Comparison of ENCODE assay signal across 12 cellular contexts in genomic region chr1:99457381-99458165, GRCh38.
DNase-seq lines count a peak whose midpoint lies in the region; ATAC-seq, FAIRE-seq and TF ChIP-seq lines count a peak whose summit lies in the region.
"Had no signal": no experiment of that assay in that cellular context is flagged by ENCODE, and none has a peak within 500 bp of the region (broad histone marks: within the 10 kb centered on the region; RNA-seq: fewer than 3 reads in every experiment).

No MANE protein-coding gene starts in this region.

- H3K4me1 ChIP-seq in PC-3 (ENCODE audit: insufficient read depth, low read length): peaks cover 36% of the 10 kb centered on the region
- H3K4me1 ChIP-seq in neuronal stem cell (ENCODE audit: control insufficient read depth in 2 of 2, insufficient read depth in 1 of 2, low read depth in 1 of 2, low read length in 2 of 2): no peaks in the 10 kb centered on the region

- H2AK5ac ChIP-seq in neuronal stem cell (ENCODE audit: low read depth, low read length): no peak overlapping the region

- no CpG with 5 or more reads among the region's 4 CpGs for WGBS in neuronal stem cell (ENCODE audit: extremely low coverage in 2 of 2, insufficient read length in 2 of 2, insufficient replicate concordance in 1 of 2), 2 donors

- H3K9me2 ChIP-seq in PC-3 (replicated peaks; ENCODE audit: low read length): no peaks in the 10 kb centered on the region

- H3K18ac ChIP-seq in neuronal stem cell (ENCODE audit: low read length): no peak overlapping the region

- H3K27ac ChIP-seq in PC-3 (ENCODE audit: low read length): peak overlapping the region; percentile 99
- H3K27ac ChIP-seq in neuronal stem cell (replicated peaks; ENCODE audit: low read length): no peak overlapping the region

- H3K14ac ChIP-seq in neuronal stem cell (ENCODE audit: low read length): no peak overlapping the region

- H3K4ac ChIP-seq in neuronal stem cell (ENCODE audit: low read length): no peak overlapping the region

- H3K27me3 ChIP-seq in PC-3 (ENCODE audit: low read length) (no peaks in the 10 kb centered on the region), neuronal stem cell (ENCODE audit: control insufficient read depth in 3 of 3, insufficient read depth in 3 of 3, low read depth in 1 of 3, low read length in 3 of 3) (no peaks in the 10 kb centered on the region)

- no peaks in the 10 kb centered on the region for H3K4me1 Mint-ChIP-seq in activated CD4-positive, alpha-beta T cell treated with anti-CD3 and anti-CD28 coated beads, Interleukin-2, amount 10 ng/mL, durations not matched to agents 24 days and 14 days
- no peaks in the 10 kb centered on the region for H3K4me1 Mint-ChIP-seq in activated T-helper 1 cell treated with anti-CD3 and anti-CD28 coated beads, Interleukin-12 subunit alpha, Interleukin-12 subunit beta, Interleukin-2, Interleukin-4 antibody, amounts not matched to agents 30 ng/mL and 10 ng/mL and 1 ng/mL, durations not matched to agents 14 hours and 24 hours and 36 hours (ENCODE audit: low read depth)
- H3K4me1 Mint-ChIP-seq: immature natural killer cell had no signal

- peak overlapping the region; percentile 72 for H3K4me2 ChIP-seq in PC-3 (ENCODE audit: low read length)
- no peak overlapping the region for H3K4me2 ChIP-seq in neuronal stem cell (ENCODE audit: insufficient read depth, low read length, poor library complexity, severe bottlenecking)

- FAIRE-seq in D721Med (lab: Jason Lieb, UNC): peak; percentile 32

- intact Hi-C loops in PC-3 (cut with micrococcal nuclease): no loop called here
- intact Hi-C loops in activated CD4-positive, alpha-beta T cell treated with anti-CD3 and anti-CD28 coated beads, Interleukin-2, amount 10 ng/mL, durations not matched to agents 24 days and 14 days (cut with micrococcal nuclease): no loop called here
- intact Hi-C loops in activated T-helper 1 cell treated with anti-CD3 and anti-CD28 coated beads, Interleukin-12 subunit alpha, Interleukin-12 subunit beta, Interleukin-2, Interleukin-4 antibody, amounts not matched to agents 30 ng/mL and 10 ng/mL and 1 ng/mL, durations not matched to agents 14 hours and 24 hours and 36 hours (cut with micrococcal nuclease): no loop called here

- DNase-seq in D721Med (ENCODE audit: insufficient read length, low spot score) (no peak), PC-3 (peak; percentile 96), epithelial cell of esophagus (ENCODE audit: low read depth) (peak; percentile 74), neuronal stem cell (ENCODE audit: low spot score) (no peak), ecto neural progenitor cell (ENCODE audit: low spot score) (no peak)
- DNase-seq in activated CD4-positive, alpha-beta T cell treated with anti-CD3 and anti-CD28 coated beads, Interleukin-2, amount 10 ng/mL, durations not matched to agents 24 days and 14 days: no peak
- no peak for DNase-seq in activated CD4-positive, alpha-beta T cell treated with anti-CD3 and anti-CD28 coated beads for 4 hours
- DNase-seq in activated T-helper 1 cell treated with anti-CD3 and anti-CD28 coated beads, Interleukin-12 subunit alpha, Interleukin-12 subunit beta, Interleukin-2, Interleukin-4 antibody, amounts not matched to agents 30 ng/mL and 10 ng/mL and 1 ng/mL, durations not matched to agents 14 hours and 24 hours and 36 hours (ENCODE audit: low spot score): no peak
- DNase-seq: activated CD8-positive, alpha-beta memory T cell treated with anti-CD3 and anti-CD28 coated beads, Interleukin-2, amount 50 U/mL, for 48 hours; immature natural killer cell; NCI-H187; stimulated activated CD4-positive, alpha-beta T cell treated with anti-CD3 and anti-CD28 coated beads, Interleukin-12 subunit alpha, Interleukin-12 subunit beta, amount 100 ng/mL, for 4 hours had no signal

- H3K27me3 Mint-ChIP-seq in activated CD4-positive, alpha-beta T cell treated with anti-CD3 and anti-CD28 coated beads, Interleukin-2, amount 10 ng/mL, durations not matched to agents 24 days and 14 days: peaks cover 3% of the 10 kb centered on the region
- peaks cover 6% of the 10 kb centered on the region for H3K27me3 Mint-ChIP-seq in activated T-helper 1 cell treated with anti-CD3 and anti-CD28 coated beads, Interleukin-12 subunit alpha, Interleukin-12 subunit beta, Interleukin-2, Interleukin-4 antibody, amounts not matched to agents 30 ng/mL and 10 ng/mL and 1 ng/mL, durations not matched to agents 14 hours and 24 hours and 36 hours (ENCODE audit: insufficient read depth)

- no peaks in the 10 kb centered on the region for H3K36me3 Mint-ChIP-seq in activated CD4-positive, alpha-beta T cell treated with anti-CD3 and anti-CD28 coated beads, Interleukin-2, amount 10 ng/mL, durations not matched to agents 24 days and 14 days (ENCODE audit: low read depth)
- no peaks in the 10 kb centered on the region for H3K36me3 Mint-ChIP-seq in activated T-helper 1 cell treated with anti-CD3 and anti-CD28 coated beads, Interleukin-12 subunit alpha, Interleukin-12 subunit beta, Interleukin-2, Interleukin-4 antibody, amounts not matched to agents 30 ng/mL and 10 ng/mL and 1 ng/mL, durations not matched to agents 14 hours and 24 hours and 36 hours (ENCODE audit: low read depth)
- H3K36me3 Mint-ChIP-seq: immature natural killer cell had no signal

- no peaks in the 10 kb centered on the region for H3K9me3 ChIP-seq in PC-3 (ENCODE audit: low read length)
- no peaks in the 10 kb centered on the region for H3K9me3 ChIP-seq in neuronal stem cell (replicated peaks in 1 of 2; ENCODE audit: control insufficient read depth in 2 of 2, insufficient read depth in 1 of 2, low read depth in 1 of 2, low read length in 2 of 2)

- TF ChIP-seq CTCF in D721Med (IDR thresholded peaks at IDR 0.05; ENCODE audit: insufficient read depth, missing control alignments) (no peak), PC-3 (conservative IDR thresholded peaks at IDR 0.05; ENCODE audit: low read depth, low read length) (no peak), epithelial cell of esophagus (IDR thresholded peaks at IDR 0.05; ENCODE audit: insufficient read depth, low read depth, low read length, missing control alignments) (no peak)

- CTCF ChIA-PET in PC-3 (lab: Charles Lee): interaction anchor here (0.5 to 0.7 kb wide), 2 partner anchors 521 to 549 kb away, joined by 4 to 6 read pairs; no protein-coding TSS in a partner anchor

- no peak overlapping the region for H2BK15ac ChIP-seq in neuronal stem cell (ENCODE audit: low read length)

- no peak overlapping the region for H2BK12ac ChIP-seq in neuronal stem cell (ENCODE audit: low read length)

- no peak overlapping the region for H4K8ac ChIP-seq in neuronal stem cell (ENCODE audit: low read depth, low read length)

- H3K23ac ChIP-seq in neuronal stem cell (ENCODE audit: low read depth, low read length, poor library complexity): no peak overlapping the region

- H3K36me3 ChIP-seq in PC-3 (ENCODE audit: low read depth, low read length) (no peaks in the 10 kb centered on the region), neuronal stem cell (replicated peaks in 1 of 2; ENCODE audit: control insufficient read depth in 2 of 2, insufficient read depth in 2 of 2, low read length in 2 of 2) (no peaks in the 10 kb centered on the region)

- POLR2A ChIA-PET in PC-3 (lab: Charles Lee; ENCODE audit: unreplicated experiment): interaction anchor here (0.6 kb wide), 1 partner anchor 650 kb away, joined by 3 read pairs; no protein-coding TSS in a partner anchor

- H3K9me3 Mint-ChIP-seq in activated CD4-positive, alpha-beta T cell treated with anti-CD3 and anti-CD28 coated beads, Interleukin-2, amount 10 ng/mL, durations not matched to agents 24 days and 14 days: no peaks in the 10 kb centered on the region
- H3K9me3 Mint-ChIP-seq in activated T-helper 1 cell treated with anti-CD3 and anti-CD28 coated beads, Interleukin-12 subunit alpha, Interleukin-12 subunit beta, Interleukin-2, Interleukin-4 antibody, amounts not matched to agents 30 ng/mL and 10 ng/mL and 1 ng/mL, durations not matched to agents 14 hours and 24 hours and 36 hours: no peaks in the 10 kb centered on the region

- H2BK120ac ChIP-seq in neuronal stem cell (ENCODE audit: low read depth, low read length): no peak overlapping the region

- H3K27ac Mint-ChIP-seq in activated CD4-positive, alpha-beta T cell treated with anti-CD3 and anti-CD28 coated beads, Interleukin-2, amount 10 ng/mL, durations not matched to agents 24 days and 14 days: no peak overlapping the region
- H3K27ac Mint-ChIP-seq in activated T-helper 1 cell treated with anti-CD3 and anti-CD28 coated beads, Interleukin-12 subunit alpha, Interleukin-12 subunit beta, Interleukin-2, Interleukin-4 antibody, amounts not matched to agents 30 ng/mL and 10 ng/mL and 1 ng/mL, durations not matched to agents 14 hours and 24 hours and 36 hours: no peak overlapping the region
- H3K27ac Mint-ChIP-seq: immature natural killer cell had no signal

- H4K20me1 ChIP-seq in PC-3 (ENCODE audit: low read length): no peaks in the 10 kb centered on the region

- H3F3A ChIP-seq in PC-3 (ENCODE audit: low read length, unreplicated experiment): peaks cover 17% of the 10 kb centered on the region

- H3K4me3 ChIP-seq in PC-3 (ENCODE audit: low read length) (peak overlapping the region; percentile 2; the same call in 1 of the 2 replicates), epithelial cell of esophagus (ENCODE audit: low read length) (no peak overlapping the region), neuronal stem cell (ENCODE audit: low read length in 2 of 2) (no peak overlapping the region)

- H4K91ac ChIP-seq in neuronal stem cell (ENCODE audit: low read depth, low read length, poor library complexity): no peak overlapping the region

- no peak overlapping the region for H2BK5ac ChIP-seq in neuronal stem cell (ENCODE audit: low read length)

- peak overlapping the region; percentile 93 for H3K9ac ChIP-seq in PC-3 (ENCODE audit: low read length)
- no peak overlapping the region for H3K9ac ChIP-seq in neuronal stem cell (ENCODE audit: low read depth, low read length, poor library complexity)

- no peaks in the 10 kb centered on the region for H3K79me1 ChIP-seq in neuronal stem cell (ENCODE audit: low read depth, low read length)

- H2AFZ ChIP-seq in PC-3 (ENCODE audit: low read length): peak overlapping the region; percentile 69
- peak overlapping the region; percentile 58 for H2AFZ ChIP-seq in neuronal stem cell (ENCODE audit: low read length)

- peak; percentile 86 for ATAC-seq in PC-3

- no peak overlapping the region for H3K4me3 Mint-ChIP-seq in activated CD4-positive, alpha-beta T cell treated with anti-CD3 and anti-CD28 coated beads, Interleukin-2, amount 10 ng/mL, durations not matched to agents 24 days and 14 days
- H3K4me3 Mint-ChIP-seq in activated T-helper 1 cell treated with anti-CD3 and anti-CD28 coated beads, Interleukin-12 subunit alpha, Interleukin-12 subunit beta, Interleukin-2, Interleukin-4 antibody, amounts not matched to agents 30 ng/mL and 10 ng/mL and 1 ng/mL, durations not matched to agents 14 hours and 24 hours and 36 hours: no peak overlapping the region
- H3K4me3 Mint-ChIP-seq: immature natural killer cell had no signal

- H3K79me2 ChIP-seq in PC-3 (ENCODE audit: low read length): no peaks in the 10 kb centered on the region

- BruUV-seq in PC-3 (replicated peaks; lab: Mats Ljungman, UMichigan): no TSS peak

Comparison
In these comparisons a context has a peak if more than half of its experiments do, and no peak if none do; other contexts are left out.
1. DNase-seq: peak in PC-3 (single experiment) and epithelial cell of esophagus (single experiment); none in D721Med (single experiment), neuronal stem cell (single experiment), ecto neural progenitor cell (single experiment), activated CD4-positive, alpha-beta T cell treated with anti-CD3 and anti-CD28 coated beads, Interleukin-2, amount 10 ng/mL, durations not matched to agents 24 days and 14 days (single experiment), activated CD4-positive, alpha-beta T cell treated with anti-CD3 and anti-CD28 coated beads for 4 hours (0 of 2) and activated T-helper 1 cell treated with anti-CD3 and anti-CD28 coated beads, Interleukin-12 subunit alpha, Interleukin-12 subunit beta, Interleukin-2, Interleukin-4 antibody, amounts not matched to agents 30 ng/mL and 10 ng/mL and 1 ng/mL, durations not matched to agents 14 hours and 24 hours and 36 hours (single experiment).